In genomic region chr9:311837-312236, GRCh38 we compare ENCODE assay signal across 17 cellular contexts.
A peak's percentile ranks its signal among the peaks of the same experiment; 100 is the strongest.
DNase-seq lines count a peak whose midpoint lies in the region; ATAC-seq, FAIRE-seq and TF ChIP-seq lines count a peak whose summit lies in the region.
"Had no signal": no experiment of that assay in that cellular context is flagged by ENCODE, and none has a peak within 500 bp of the region (broad histone marks: within the 10 kb centered on the region; RNA-seq: fewer than 3 reads in every experiment).

No MANE protein-coding gene starts in this region.

- no peaks in the 10 kb centered on the region for H3K9me3 Mint-ChIP-seq in activated naive CD4-positive, alpha-beta T cell treated with anti-CD3 and anti-CD28 coated beads, Interleukin-2, amount 50 U/mL, for 72 hours
- H3K9me3 Mint-ChIP-seq in activated naive CD4-positive, alpha-beta T cell treated with anti-CD3 and anti-CD28 coated beads, Interleukin-2, amount 10 ng/mL, durations not matched to agents 7 days and 5 days: no peaks in the 10 kb centered on the region
- H3K9me3 Mint-ChIP-seq: CD4-positive, alpha-beta memory T cell; GM23338 had no signal

- CTCF ChIA-PET in activated naive CD4-positive, alpha-beta T cell treated with anti-CD3 and anti-CD28 coated beads, Interleukin-2, amount 10 ng/mL, durations not matched to agents 7 days and 5 days (lab: Charles Lee): no interaction called here

- H3K4me3 ChIP-seq in small intestine (ENCODE audit: low read depth in 1 of 2, low read length in 2 of 2): no peak overlapping the region
- H3K4me3 ChIP-seq in psoas muscle: no peak overlapping the region
- H3K4me3 ChIP-seq in SJCRH30: no peak overlapping the region
- H3K4me3 ChIP-seq: GM23338 had no signal

- no peaks in the 10 kb centered on the region for H3K4me1 Mint-ChIP-seq in activated naive CD4-positive, alpha-beta T cell treated with anti-CD3 and anti-CD28 coated beads, Interleukin-2, amount 10 ng/mL, durations not matched to agents 7 days and 5 days
- H3K4me1 Mint-ChIP-seq: B cell had no signal

- DNase-seq in activated naive CD4-positive, alpha-beta T cell treated with anti-CD3 and anti-CD28 coated beads, Interleukin-2, amount 50 U/mL, for 72 hours (ENCODE audit: low spot score in 2 of 2): no peak
- no peak for DNase-seq in activated naive CD4-positive, alpha-beta T cell treated with anti-CD3 and anti-CD28 coated beads, Interleukin-2, amount 10 ng/mL, durations not matched to agents 7 days and 5 days
- DNase-seq in islet precursor cell: peak; percentile 85
- peak; percentile 7 for DNase-seq in small intestine
- DNase-seq in psoas muscle: no peak
- no peak for DNase-seq in SJCRH30
- DNase-seq: C1 segment of cervical spinal cord; CD4-positive, alpha-beta memory T cell; DMS79; H7 had no signal

- H3K36me3 Mint-ChIP-seq in activated naive CD4-positive, alpha-beta T cell treated with anti-CD3 and anti-CD28 coated beads, Interleukin-2, amount 50 U/mL, for 72 hours: peaks cover 0 to under 1% of the 10 kb centered on the region in 2 donors
- H3K36me3 Mint-ChIP-seq in activated naive CD4-positive, alpha-beta T cell treated with anti-CD3 and anti-CD28 coated beads, Interleukin-2, amount 10 ng/mL, durations not matched to agents 7 days and 5 days: peaks cover 73% of the 10 kb centered on the region

- no peak for TF ChIP-seq CTCF in psoas muscle (IDR thresholded peaks at IDR 0.05)

- peak overlapping the region; percentile 50 to 60 for H3K27ac Mint-ChIP-seq in activated naive CD4-positive, alpha-beta T cell treated with anti-CD3 and anti-CD28 coated beads, Interleukin-2, amount 50 U/mL, for 72 hours
- H3K27ac Mint-ChIP-seq in activated naive CD4-positive, alpha-beta T cell treated with anti-CD3 and anti-CD28 coated beads, Interleukin-2, amount 10 ng/mL, durations not matched to agents 7 days and 5 days: no peak overlapping the region
- H3K27ac Mint-ChIP-seq: B cell, GM23338 had no signal

- H3K27me3 ChIP-seq in small intestine (ENCODE audit: control insufficient read depth in 2 of 2, insufficient read depth in 2 of 2, low read length in 2 of 2) (no peaks in the 10 kb centered on the region), psoas muscle (ENCODE audit: insufficient read depth in 3 of 3, low read length in 2 of 3) (no peaks in the 10 kb centered on the region), SJCRH30 (no peaks in the 10 kb centered on the region)

- H3K27ac ChIP-seq in small intestine (ENCODE audit: low read depth in 1 of 2, low read length in 1 of 2): no peak overlapping the region
- H3K27ac ChIP-seq in psoas muscle: no peak overlapping the region
- H3K27ac ChIP-seq in SJCRH30: no peak overlapping the region
- H3K27ac ChIP-seq: HL-60 had no signal

- H3K4me1 ChIP-seq in small intestine (ENCODE audit: control insufficient read depth in 2 of 2, insufficient read depth in 1 of 2, low read depth in 1 of 2, low read length in 1 of 2) (no peaks in the 10 kb centered on the region), psoas muscle (no peaks in the 10 kb centered on the region), SJCRH30 (no peaks in the 10 kb centered on the region)

- H3K4me3 Mint-ChIP-seq in activated naive CD4-positive, alpha-beta T cell treated with anti-CD3 and anti-CD28 coated beads, Interleukin-2, amount 10 ng/mL, durations not matched to agents 7 days and 5 days: no peak overlapping the region
- H3K4me3 Mint-ChIP-seq: B cell; CD4-positive, alpha-beta memory T cell; GM23338 had no signal

- peaks cover 0 to 3% of the 10 kb centered on the region in 2 donors for H3K36me3 ChIP-seq in small intestine (ENCODE audit: control insufficient read depth in 2 of 2, insufficient read depth in 2 of 2, low read length in 2 of 2)
- no peaks in the 10 kb centered on the region for H3K36me3 ChIP-seq in psoas muscle (ENCODE audit: insufficient read depth in 1 of 2, low read depth in 1 of 2)
- H3K36me3 ChIP-seq in SJCRH30: no peaks in the 10 kb centered on the region

- WGBS in small intestine, 3 donors: 54 to 63% (median 62%) methylated on average over 14 of the region's 14 CpGs
- WGBS in psoas muscle, 3 donors: 82 to 88% (median 87%) methylated on average over 14 of the region's 14 CpGs

- no peaks in the 10 kb centered on the region for H3K27me3 Mint-ChIP-seq in activated naive CD4-positive, alpha-beta T cell treated with anti-CD3 and anti-CD28 coated beads, Interleukin-2, amount 10 ng/mL, durations not matched to agents 7 days and 5 days
- H3K27me3 Mint-ChIP-seq: B cell; CD4-positive, alpha-beta memory T cell had no signal

- H3K9me3 ChIP-seq in small intestine (ENCODE audit: control insufficient read depth, low read depth) (no peaks in the 10 kb centered on the region), psoas muscle (no peaks in the 10 kb centered on the region), SJCRH30 (replicated peaks) (no peaks in the 10 kb centered on the region)

- intact Hi-C loops in psoas muscle (cut with DNase I): no loop called here

- no peak for FAIRE-seq in small intestine (lab: Jason Lieb, UNC)
- FAIRE-seq: A204.1, G401.6, GM12891 had no signal

- no peak for ATAC-seq in activated naive CD4-positive, alpha-beta T cell treated with anti-CD3 and anti-CD28 coated beads, Interleukin-2, amount 50 U/mL, for 72 hours
- ATAC-seq in psoas muscle (no peak), GM21423 (IDR thresholded peaks at IDR 0.05; ENCODE audit: unreplicated experiment) (no peak)
- ATAC-seq: GM23338 had no signal

Comparison
In these comparisons a context has a peak if more than half of its experiments do, and no peak if none do; other contexts are left out.
1. DNase-seq: peak in islet precursor cell (single experiment) and small intestine (single experiment); none in activated naive CD4-positive, alpha-beta T cell treated with anti-CD3 and anti-CD28 coated beads, Interleukin-2, amount 50 U/mL, for 72 hours (0 of 2), activated naive CD4-positive, alpha-beta T cell treated with anti-CD3 and anti-CD28 coated beads, Interleukin-2, amount 10 ng/mL, durations not matched to agents 7 days and 5 days (single experiment), psoas muscle (0 of 2) and SJCRH30 (0 of 2).